ENCODE assay signal across 1 cellular context in genomic region chr12:57836442-57837375, GRCh38.
TF ChIP-seq lines count a peak whose summit lies in the region.

No MANE protein-coding gene starts in this region.

TF ChIP-seq in A549, 52 proteins besides CTCF, POLR2A, EP300 and RAD21 (continued from another document):
- no peak for TF ChIP-seq HMGXB4 (CRISPR knock-in tag; IDR thresholded peaks at IDR 0.05; ENCODE audit: borderline replicate concordance)
